Comparison of ENCODE assay signal across 1 cellular context in the genomic region with DNA sequence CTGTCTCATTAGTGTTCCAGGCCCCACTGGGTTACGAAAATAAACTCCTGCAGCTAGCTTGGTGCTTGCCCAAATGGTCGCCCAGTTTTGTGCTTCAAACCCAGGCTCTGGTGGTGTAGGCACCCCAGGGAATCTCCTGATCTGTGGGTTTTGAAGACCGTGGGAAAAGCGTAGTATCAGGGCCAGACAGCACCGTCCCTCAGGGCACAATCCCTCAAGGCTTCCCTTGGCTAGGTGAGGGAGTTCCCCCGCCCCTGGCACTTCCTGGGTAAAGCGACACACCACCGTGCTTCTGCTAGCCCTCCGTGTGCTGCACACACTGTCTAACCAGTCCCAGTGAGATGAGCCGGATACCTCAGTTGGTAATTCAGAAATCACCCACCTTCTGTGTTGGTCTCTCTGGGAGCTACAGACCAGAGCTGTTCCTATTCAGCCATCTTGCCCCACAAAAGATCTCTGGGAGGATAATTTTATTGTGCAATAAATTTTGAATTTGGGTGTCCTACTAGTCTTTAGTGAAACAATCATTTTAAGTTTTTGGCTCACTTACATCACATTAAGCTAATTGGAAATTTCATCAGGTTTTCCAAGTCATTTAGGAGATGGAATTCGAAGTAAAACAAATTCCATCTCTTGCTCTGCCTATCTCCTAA.
TF ChIP-seq lines count a peak whose summit lies in the region.

No MANE protein-coding gene starts in this region.

TF ChIP-seq in HEK293, 187 proteins besides CTCF, POLR2A, EP300 and RAD21:
- TF ChIP-seq, protein P1, sequence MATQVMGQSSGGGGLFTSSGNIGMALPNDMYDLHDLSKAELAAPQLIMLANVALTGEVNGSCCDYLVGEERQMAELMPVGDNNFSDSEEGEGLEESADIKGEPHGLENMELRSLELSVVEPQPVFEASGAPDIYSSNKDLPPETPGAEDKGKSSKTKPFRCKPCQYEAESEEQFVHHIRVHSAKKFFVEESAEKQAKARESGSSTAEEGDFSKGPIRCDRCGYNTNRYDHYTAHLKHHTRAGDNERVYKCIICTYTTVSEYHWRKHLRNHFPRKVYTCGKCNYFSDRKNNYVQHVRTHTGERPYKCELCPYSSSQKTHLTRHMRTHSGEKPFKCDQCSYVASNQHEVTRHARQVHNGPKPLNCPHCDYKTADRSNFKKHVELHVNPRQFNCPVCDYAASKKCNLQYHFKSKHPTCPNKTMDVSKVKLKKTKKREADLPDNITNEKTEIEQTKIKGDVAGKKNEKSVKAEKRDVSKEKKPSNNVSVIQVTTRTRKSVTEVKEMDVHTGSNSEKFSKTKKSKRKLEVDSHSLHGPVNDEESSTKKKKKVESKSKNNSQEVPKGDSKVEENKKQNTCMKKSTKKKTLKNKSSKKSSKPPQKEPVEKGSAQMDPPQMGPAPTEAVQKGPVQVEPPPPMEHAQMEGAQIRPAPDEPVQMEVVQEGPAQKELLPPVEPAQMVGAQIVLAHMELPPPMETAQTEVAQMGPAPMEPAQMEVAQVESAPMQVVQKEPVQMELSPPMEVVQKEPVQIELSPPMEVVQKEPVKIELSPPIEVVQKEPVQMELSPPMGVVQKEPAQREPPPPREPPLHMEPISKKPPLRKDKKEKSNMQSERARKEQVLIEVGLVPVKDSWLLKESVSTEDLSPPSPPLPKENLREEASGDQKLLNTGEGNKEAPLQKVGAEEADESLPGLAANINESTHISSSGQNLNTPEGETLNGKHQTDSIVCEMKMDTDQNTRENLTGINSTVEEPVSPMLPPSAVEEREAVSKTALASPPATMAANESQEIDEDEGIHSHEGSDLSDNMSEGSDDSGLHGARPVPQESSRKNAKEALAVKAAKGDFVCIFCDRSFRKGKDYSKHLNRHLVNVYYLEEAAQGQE (tag by site-specific recombination; IDR thresholded peaks at IDR 0.05), result no peak
- peak; percentile 14; the same call in 1 of the 2 replicates for TF ChIP-seq ZIC2 (tag by site-specific recombination; IDR thresholded peaks at IDR 0.05)
